In genomic region chrX:10110984-10111363, GRCh38 we compare ENCODE assay signal across 8 cellular contexts. TPM values are rescaled to one million over a fixed set of nuclear protein-coding genes. Genes with fewer than 3 reads are reported as not detected.
A peak's percentile ranks its signal among the peaks of the same experiment; 100 is the strongest.
DNase-seq lines count a peak whose midpoint lies in the region; ATAC-seq, FAIRE-seq and TF ChIP-seq lines count a peak whose summit lies in the region.

No MANE protein-coding gene starts in this region.

- TF ChIP-seq EP300 in suprapubic skin (IDR thresholded peaks at IDR 0.05) = no peak

- H3K4me3 Mint-ChIP-seq in memory B cell = peak overlapping the region; percentile 82
- no peak overlapping the region for H3K4me3 Mint-ChIP-seq in HFFc6

- H3K9me3 Mint-ChIP-seq in memory B cell (no peaks in the 10 kb centered on the region), HFFc6 (no peaks in the 10 kb centered on the region)

- H3K4me1 Mint-ChIP-seq in memory B cell = peaks cover 37% of the 10 kb centered on the region
- no peaks in the 10 kb centered on the region; the same call in 1 of the 2 replicates for H3K4me1 Mint-ChIP-seq in HFFc6 (ENCODE audit: low read depth)

- TF ChIP-seq CTCF in suprapubic skin (IDR thresholded peaks at IDR 0.05) (no peak), tibial artery (IDR thresholded peaks at IDR 0.05) (no peak), HFFc6 (IDR thresholded peaks at IDR 0.05) (no peak)

- DNase-seq in GM12891 (ENCODE audit: insufficient read length, low spot score) = no peak
- peak; percentile 65 for DNase-seq in activated CD8-positive, alpha-beta memory T cell treated with anti-CD3 and anti-CD28 coated beads, Interleukin-2, amount 50 U/mL, for 4 hours
- peak; percentile 27 to 42 for DNase-seq in memory B cell (ENCODE audit: low spot score in 2 of 2)
- DNase-seq in suprapubic skin (ENCODE audit: low spot score in 2 of 2) = no peak
- no peak for DNase-seq in hippocampal formation (lab: John Stamatoyannopoulos, UW)
- DNase-seq in tibial artery = no peak
- DNase-seq in HFFc6 = no peak

- WGBS in suprapubic skin = 65% methylated on average over 10 of the region's 10 CpGs

- TF ChIP-seq POLR2A in GM12891 (IDR thresholded peaks at IDR 0.05; ENCODE audit: low read depth, low read length) = no peak
- no peak for TF ChIP-seq POLR2A in suprapubic skin (IDR thresholded peaks at IDR 0.05)

- H3K27me3 Mint-ChIP-seq in memory B cell = no peaks in the 10 kb centered on the region
- H3K27me3 Mint-ChIP-seq in HFFc6 (ENCODE audit: insufficient read depth) = no peaks in the 10 kb centered on the region; the same call in 1 of the 2 replicates

- H3K27ac ChIP-seq in suprapubic skin (peak overlapping the region; percentile 45), tibial artery (peak overlapping the region in 1 of 2 donors; percentile 37)

- H3K27me3 ChIP-seq in suprapubic skin (no peaks in the 10 kb centered on the region), tibial artery (no peaks in the 10 kb centered on the region)

- ATAC-seq in HG03039 (IDR thresholded peaks at IDR 0.05; ENCODE audit: unreplicated experiment) = peak; percentile 41
- ATAC-seq in memory B cell (ENCODE audit: low read depth) = peak; percentile 66

- H3K4me3 ChIP-seq in suprapubic skin = no peak overlapping the region
- no peak overlapping the region for H3K4me3 ChIP-seq in tibial artery

- no peaks in the 10 kb centered on the region for H3K9me3 ChIP-seq in suprapubic skin
- no peaks in the 10 kb centered on the region for H3K9me3 ChIP-seq in tibial artery

- H3K4me1 ChIP-seq in suprapubic skin (peaks cover 34% of the 10 kb centered on the region), tibial artery (peaks cover 0 to 34% (median 8%) of the 10 kb centered on the region in 4 donors)

- H3K36me3 ChIP-seq in suprapubic skin (no peaks in the 10 kb centered on the region), tibial artery (peaks cover 0 to 18% (median 3%) of the 10 kb centered on the region in 3 donors)

- intact Hi-C loops in tibial artery (cut with DNase I; ENCODE audit: low total_unique reads) = no loop called here

- H3K27ac Mint-ChIP-seq in memory B cell (peak overlapping the region; percentile 99), HFFc6 (no peak overlapping the region)

- H3K36me3 Mint-ChIP-seq in memory B cell (peaks cover 4% of the 10 kb centered on the region), HFFc6 (ENCODE audit: low read depth) (no peaks in the 10 kb centered on the region; the same call in 1 of the 2 replicates)

- peak; percentile 97 for FAIRE-seq in GM12891 (lab: Jason Lieb, UNC)

TF ChIP-seq in GM12891, 5 proteins besides CTCF, POLR2A, EP300 and RAD21:
- TF ChIP-seq TAF1 (IDR thresholded peaks at IDR 0.05; ENCODE audit: low read depth, low read length) (no peak), SPI1 (IDR thresholded peaks at IDR 0.05; ENCODE audit: low read depth, low read length) (no peak), POLR2AphosphoS5 (IDR thresholded peaks at IDR 0.05; ENCODE audit: low read depth, low read length) (no peak)

RNA-seq across cellular contexts. Expression of gene CLCN4, which starts 45.8 kb away (rescaled TPM):
- polyA plus RNA-seq in GM12891 (2012; ENCODE audit: low read depth, missing spikeins) = 3.9 TPM
- total RNA-seq in suprapubic skin = 1 to 10 TPM in 3 of 4 donors, under 1 TPM in 1; 0.48 to 3.1 (median 2.5) TPM
- under 1 TPM in 2 of 6 experiments, not detected in 4; 0.14 to 0.17 TPM for total RNA-seq in HFFc6 (2021; fragmentation: NEBNext Ultra II Directional; extraction: Animal tissue kit (Norgen Biotek cat#: 25700))

Comparison
In these comparisons a context has a peak if more than half of its experiments do, and no peak if none do; other contexts are left out.
1. DNase-seq: peak in activated CD8-positive, alpha-beta memory T cell treated with anti-CD3 and anti-CD28 coated beads, Interleukin-2, amount 50 U/mL, for 4 hours (single experiment) and memory B cell (2 of 2); none in GM12891 (single experiment), suprapubic skin (0 of 2), hippocampal formation (0 of 2), tibial artery (0 of 2) and HFFc6 (single experiment).